ENCODE assay signal across 8 cellular contexts in the genomic region with DNA sequence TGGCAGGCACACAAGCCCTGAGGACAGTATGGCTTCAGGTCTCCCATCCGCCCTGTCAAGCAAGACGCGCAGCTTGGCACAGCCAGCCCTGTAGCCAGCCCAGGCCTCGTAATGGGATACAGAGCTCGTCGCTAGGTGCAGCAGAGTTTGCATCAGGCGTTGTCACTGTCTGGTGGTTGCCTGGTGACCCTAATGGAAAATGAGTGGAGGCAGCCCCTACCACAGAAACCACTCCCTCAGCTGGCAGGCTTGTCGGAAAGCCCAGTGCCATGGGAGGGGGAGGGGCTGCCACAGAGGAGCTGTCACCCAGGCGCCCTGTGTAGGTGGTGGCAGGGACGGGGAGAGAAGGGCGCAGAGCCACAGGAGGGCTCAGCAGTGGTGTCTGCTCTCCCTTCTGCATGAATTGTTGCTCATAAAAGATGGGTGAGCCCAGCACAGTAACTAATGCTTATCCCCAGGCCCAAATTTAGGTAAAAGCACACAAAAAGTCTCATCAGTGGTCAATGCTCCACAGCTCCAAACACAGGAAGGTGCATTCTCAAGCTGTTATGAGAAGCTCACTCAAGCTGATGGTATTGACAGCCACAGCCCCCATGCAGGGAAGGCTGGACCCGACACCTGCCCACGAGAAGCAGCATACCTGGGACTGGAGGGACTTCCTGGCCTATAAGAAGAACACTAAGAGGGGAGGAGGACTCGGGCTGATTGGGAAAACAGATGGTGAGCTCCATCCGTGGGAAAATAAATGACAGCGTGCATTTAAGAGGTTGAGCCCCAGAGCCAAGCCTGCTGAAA.
DNase-seq lines count a peak whose midpoint lies in the region; ATAC-seq and TF ChIP-seq lines count a peak whose summit lies in the region.

No MANE protein-coding gene starts in this region.

- peak; percentile 64 for DNase-seq in effector CD8-positive, alpha-beta T cell (lab: John Stamatoyannopoulos, UW)
- peak; percentile 87 to 92 for DNase-seq in stimulated activated CD4-positive, alpha-beta T cell treated with anti-CD3 and anti-CD28 coated beads, Interleukin-4, amount 100 ng/mL, for 48 hours (ENCODE audit: low read depth in 2 of 2)
- no peak for DNase-seq in UCSD-AML1 (lab: John Stamatoyannopoulos, UW; ENCODE audit: unreplicated experiment)
- no peak for DNase-seq in GM13977 (ENCODE audit: low spot score)

- no peak for TF ChIP-seq CTCF in GM13977 (IDR thresholded peaks at IDR 0.05; ENCODE audit: extremely low read depth, insufficient read depth, missing control alignments)

- in situ Hi-C loops in GM13977 (cut with MboI; ENCODE audit: low pct_unique_long_range_greater_than_20kb, low sequenced_read_pairs, unreplicated experiment) = no loop called here

- ATAC-seq in HG03520 (IDR thresholded peaks at IDR 0.05; ENCODE audit: unreplicated experiment) = peak; percentile 59
- ATAC-seq in activated CD4-positive, CD25-positive, alpha-beta regulatory T cell treated with anti-CD3 and anti-CD28 coated beads, Interleukin-2, amount 50 U/mL, for 24 hours = peak; percentile 96 to 97
- no peak for ATAC-seq in HG02870 (IDR thresholded peaks at IDR 0.05; ENCODE audit: unreplicated experiment)
- ATAC-seq in GM21717 (IDR thresholded peaks at IDR 0.05; ENCODE audit: unreplicated experiment) = no peak

Comparison
In these comparisons a context has a peak if more than half of its experiments do, and no peak if none do; other contexts are left out.
1. ATAC-seq: peak in HG03520 (single experiment) and activated CD4-positive, CD25-positive, alpha-beta regulatory T cell treated with anti-CD3 and anti-CD28 coated beads, Interleukin-2, amount 50 U/mL, for 24 hours (2 of 2); none in HG02870 (single experiment) and GM21717 (single experiment).
2. DNase-seq: peak in effector CD8-positive, alpha-beta T cell (single experiment) and stimulated activated CD4-positive, alpha-beta T cell treated with anti-CD3 and anti-CD28 coated beads, Interleukin-4, amount 100 ng/mL, for 48 hours (2 of 2); none in UCSD-AML1 (single experiment) and GM13977 (single experiment).